18 cellular contexts compared by ENCODE assay signal in the genomic region with DNA sequence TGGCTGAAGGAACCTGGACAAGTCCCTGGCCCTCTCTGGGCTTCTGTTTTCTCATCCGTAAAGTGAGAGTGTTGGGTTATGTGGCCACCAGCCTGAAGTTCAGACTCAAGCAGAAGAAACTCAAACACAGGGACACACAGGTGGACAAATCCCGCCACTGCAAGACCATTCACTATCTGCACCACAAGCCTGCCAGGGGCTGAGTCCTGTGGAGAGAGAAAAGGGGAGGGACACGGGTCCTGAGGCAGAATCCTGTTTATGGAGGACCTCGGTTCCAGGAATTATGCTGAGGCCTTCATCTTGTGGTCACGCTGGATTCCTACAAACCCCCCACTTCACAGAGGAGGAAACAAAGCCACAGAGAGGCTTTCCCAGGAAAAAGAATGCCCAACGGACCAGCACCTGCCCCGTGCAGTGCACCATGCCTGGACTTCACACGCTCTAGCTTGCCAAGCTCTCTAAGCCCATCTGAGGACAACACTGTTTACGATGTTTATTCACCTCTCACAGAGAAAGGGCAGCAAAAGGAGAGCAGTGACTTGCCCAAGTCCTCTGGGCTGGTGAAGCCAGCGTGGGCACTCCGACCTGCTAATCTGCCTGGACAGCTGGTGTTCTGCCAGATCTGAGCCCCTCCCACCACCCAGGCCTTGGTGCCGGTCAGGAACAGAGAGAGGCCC. TPM values are rescaled to one million over a fixed set of nuclear protein-coding genes. Genes with fewer than 3 reads are reported as not detected.
"Had no signal": no experiment of that assay in that cellular context is flagged by ENCODE, and none has a peak within 500 bp of the region (broad histone marks: within the 10 kb centered on the region; RNA-seq: fewer than 3 reads in every experiment).

No MANE protein-coding gene starts in this region.

- ATAC-seq: activated CD4-positive, CD25-positive, alpha-beta regulatory T cell treated with anti-CD3 and anti-CD28 coated beads, Interleukin-2, amount 50 U/mL, for 24 hours; sciatic nerve; stimulated activated naive CD8-positive, alpha-beta T cell treated with anti-CD3 and anti-CD28 coated beads, Interleukin-15, amount 100 ng/mL, for 72 hours; upper lobe of right lung had no signal

- DNase-seq: activated CD4-positive, alpha-beta T cell treated with anti-CD3 and anti-CD28 coated beads, Interleukin-2, amount 50 U/mL, for 1 hour; activated naive CD8-positive, alpha-beta T cell treated with anti-CD3 and anti-CD28 coated beads, Interleukin-2, amount 10 ng/mL, durations not matched to agents 7 days and 5 days; central memory CD4-positive, alpha-beta T cell; effector CD4-positive, alpha-beta T cell; foreskin melanocyte; nephron progenitor cell; psoas muscle; spleen; stimulated activated naive CD8-positive, alpha-beta T cell treated with anti-CD3 and anti-CD28 coated beads, Interleukin-15, amount 100 ng/mL, for 72 hours; upper lobe of right lung had no signal

- H3K27me3 ChIP-seq: spleen, upper lobe of right lung had no signal

- H3K36me3 ChIP-seq: spleen, thoracic aorta, upper lobe of right lung had no signal

- H3K4me1 ChIP-seq: psoas muscle had no signal

- H3K9me3 ChIP-seq: psoas muscle, spleen, thoracic aorta, upper lobe of right lung had no signal

- H3K4me3 ChIP-seq: coronary artery, psoas muscle, spleen, thoracic aorta, upper lobe of right lung had no signal

- H3K27ac ChIP-seq: coronary artery, psoas muscle, spleen, thoracic aorta, upper lobe of right lung had no signal

RNA-seq across cellular contexts. Expression of a gene that starts 1.3 kb away (rescaled TPM):
- total RNA-seq: activated CD8-positive, alpha-beta memory T cell treated with anti-CD3 and anti-CD28 coated beads for 36 hours; activated naive CD8-positive, alpha-beta T cell treated with anti-CD3 and anti-CD28 coated beads, Interleukin-2, amount 10 ng/mL, durations not matched to agents 7 days and 5 days; activated T-helper 1 cell treated with anti-CD3 and anti-CD28 coated beads, Interleukin-12 subunit alpha, Interleukin-12 subunit beta, Interleukin-2, Interleukin-4 antibody, amounts not matched to agents 30 ng/mL and 10 ng/mL and 1 ng/mL, durations not matched to agents 14 hours and 24 hours and 36 hours; endothelial cell of umbilical vein; fibroblast of lung had no signal
- polyA plus RNA-seq: endothelial cell of umbilical vein, fibroblast of lung had no signal

RNA-seq across cellular contexts. Expression of a gene that starts 39.1 kb away (rescaled TPM):
- total RNA-seq: endothelial cell of umbilical vein, fibroblast of lung had no signal
- polyA plus RNA-seq: fibroblast of lung had no signal
